25 cellular contexts compared by ENCODE assay signal in the genomic region with DNA sequence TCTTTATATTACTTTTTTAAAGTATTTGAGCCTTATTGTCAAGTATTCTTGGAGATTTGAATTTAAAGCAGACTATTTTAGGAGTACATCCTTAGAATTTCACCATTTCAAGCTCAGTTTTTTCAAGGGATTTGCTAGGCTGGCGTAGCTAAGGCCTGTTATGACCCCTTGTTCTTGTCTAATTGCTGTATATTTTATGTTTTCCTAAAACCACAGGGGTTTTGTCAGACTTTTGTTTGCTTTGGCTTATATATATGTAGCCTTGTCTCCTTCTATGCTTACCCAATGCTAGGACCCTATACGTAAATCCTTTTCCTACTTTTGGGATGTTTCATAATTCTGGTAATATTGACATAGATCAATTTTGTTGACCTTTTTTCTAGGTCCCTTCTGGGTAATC.
DNase-seq lines count a peak whose midpoint lies in the region; ATAC-seq, FAIRE-seq and TF ChIP-seq lines count a peak whose summit lies in the region.
"Had no signal": no experiment of that assay in that cellular context is flagged by ENCODE, and none has a peak within 500 bp of the region (broad histone marks: within the 10 kb centered on the region; RNA-seq: fewer than 3 reads in every experiment).

No MANE protein-coding gene starts in this region.

- no peaks in the 10 kb centered on the region for H3K36me3 Mint-ChIP-seq in activated CD8-positive, alpha-beta T cell treated with anti-CD3 and anti-CD28 coated beads for 36 hours (ENCODE audit: low read depth)
- H3K36me3 Mint-ChIP-seq: CD8-positive, alpha-beta T cell had no signal

- no peaks in the 10 kb centered on the region for H3K4me1 Mint-ChIP-seq in activated CD8-positive, alpha-beta T cell treated with anti-CD3 and anti-CD28 coated beads for 36 hours (ENCODE audit: low read depth)

- no peak for TF ChIP-seq CTCF in K562 (IDR thresholded peaks at IDR 0.05 in 2 of 3, conservative IDR thresholded peaks at IDR 0.05 in 1 of 3; ENCODE audit: insufficient read depth in 2 of 3, low read depth in 1 of 3, low read length in 3 of 3)
- no peak for TF ChIP-seq CTCF in osteoblast (IDR thresholded peaks at IDR 0.05; ENCODE audit: extremely low read depth, low read depth, low read length)
- no peak for TF ChIP-seq CTCF in activated CD8-positive, alpha-beta T cell treated with anti-CD3 and anti-CD28 coated beads for 36 hours (IDR thresholded peaks at IDR 0.05)

- peaks cover 8% of the 10 kb centered on the region for H3K9me3 ChIP-seq in K562 (replicated peaks; ENCODE audit: control insufficient read depth, insufficient read depth, low read depth, low read length)
- H3K9me3 ChIP-seq in osteoblast (ENCODE audit: low read depth, low read length): no peaks in the 10 kb centered on the region
- H3K9me3 ChIP-seq: HAP-1, Peyer's patch, SJCRH30 had no signal

- no peak for TF ChIP-seq RAD21 in K562 (CRISPR knock-in tag; conservative IDR thresholded peaks at IDR 0.05 in 1 of 2, IDR thresholded peaks at IDR 0.05 in 1 of 2)

- no peak overlapping the region for H3K4me3 Mint-ChIP-seq in activated CD8-positive, alpha-beta T cell treated with anti-CD3 and anti-CD28 coated beads for 36 hours
- H3K4me3 Mint-ChIP-seq: CD8-positive, alpha-beta T cell had no signal

- H3K36me3 ChIP-seq in K562 (ENCODE audit: control insufficient read depth, insufficient read depth, low read length) (peaks cover 3% of the 10 kb centered on the region; the same call in 1 of the 3 replicates), osteoblast (ENCODE audit: insufficient read depth, low read length) (no peaks in the 10 kb centered on the region)
- H3K36me3 ChIP-seq: HAP-1, Peyer's patch, SJCRH30 had no signal

- BruUV-seq in K562 (replicated peaks; lab: Mats Ljungman, UMichigan): no TSS peak

- H3K4me1 ChIP-seq in K562 (replicated peaks in 1 of 2; ENCODE audit: control insufficient read depth in 2 of 2, insufficient read depth in 2 of 2, low read length in 2 of 2) (peaks cover 7 to 38% of the 10 kb centered on the region in 2 experiments; a peak in 4 of 5 replicates), osteoblast (ENCODE audit: insufficient read depth, low read length) (no peaks in the 10 kb centered on the region)
- H3K4me1 ChIP-seq: Peyer's patch, SJCRH30 had no signal

- in situ Hi-C loops in K562 (cut with MboI): no loop called here

- intact Hi-C loops in K562 (cut with micrococcal nuclease): loop anchor here (5.0 kb wide), 1 partner anchor 144 kb away; no protein-coding TSS in a partner anchor
- intact Hi-C loops in activated CD8-positive, alpha-beta T cell treated with anti-CD3 and anti-CD28 coated beads for 36 hours (cut with micrococcal nuclease): no loop called here

- no peaks in the 10 kb centered on the region for H3K9me1 ChIP-seq in K562 (ENCODE audit: control insufficient read depth, insufficient read depth, low read length)

- DNase-seq in NCI-H748 (lab: John Stamatoyannopoulos, UW; ENCODE audit: unreplicated experiment): peak; percentile 10
- no peak for DNase-seq in NCI-H748 treated with DMSO at 0.1 percent for 48 hours (lab: John Stamatoyannopoulos, UW)
- no peak for DNase-seq in K562 (ENCODE audit: extremely low read depth in 1 of 4, low spot score in 3 of 4)
- no peak for DNase-seq in osteoblast (ENCODE audit: insufficient read length, low spot score, missing footprints)
- DNase-seq in activated CD4-positive, alpha-beta T cell treated with anti-CD3 and anti-CD28 coated beads for 1 hour: no peak
- no peak for DNase-seq in activated CD4-positive, alpha-beta T cell treated with anti-CD3 and anti-CD28 coated beads for 4 hours
- DNase-seq in activated CD8-positive, alpha-beta T cell treated with anti-CD3 and anti-CD28 coated beads for 36 hours: no peak
- DNase-seq: AML-193; C1 segment of cervical spinal cord; CD8-positive, alpha-beta T cell; IMR-90; Karpas-422; NCI-H1436; NCI-H187 treated with DMSO at 0.1 percent for 48 hours; NCI-H2107; NCI-H69; NK-92 treated with Interleukin-12 subunit alpha and Interleukin-12 subunit beta, amount 100 ng/mL, for 24 hours; Peyer's patch; SJCRH30 had no signal

- H3K27me3 ChIP-seq in K562 (ENCODE audit: control insufficient read depth in 2 of 2, insufficient read depth in 2 of 2, low read length in 2 of 2) (no peaks in the 10 kb centered on the region), osteoblast (ENCODE audit: insufficient read depth, low read length) (no peaks in the 10 kb centered on the region)
- H3K27me3 ChIP-seq: Peyer's patch, SJCRH30 had no signal

- WGBS in K562 (ENCODE audit: insufficient coverage, low coverage, missing lambda C conversion rate): 90% methylated on average over 2 of the region's 2 CpGs

- H4K20me1 ChIP-seq in K562 (replicated peaks; ENCODE audit: control insufficient read depth, insufficient read depth, low read length) (no peaks in the 10 kb centered on the region), osteoblast (ENCODE audit: insufficient read depth, low read length) (no peaks in the 10 kb centered on the region)

- H3K27me3 Mint-ChIP-seq in activated CD8-positive, alpha-beta T cell treated with anti-CD3 and anti-CD28 coated beads for 36 hours: no peaks in the 10 kb centered on the region

- ATAC-seq in K562 (no peak), SK-N-SH treated with all-trans-retinoic acid at 6 μM for 48 hours (no peak)
- no peak for ATAC-seq in activated CD8-positive, alpha-beta T cell treated with anti-CD3 and anti-CD28 coated beads for 36 hours
- ATAC-seq: CD8-positive, alpha-beta T cell had no signal

- H3K27ac Mint-ChIP-seq in activated CD8-positive, alpha-beta T cell treated with anti-CD3 and anti-CD28 coated beads for 36 hours: no peak overlapping the region
- H3K27ac Mint-ChIP-seq: CD8-positive, alpha-beta T cell had no signal

- H3K9me3 Mint-ChIP-seq in activated CD8-positive, alpha-beta T cell treated with anti-CD3 and anti-CD28 coated beads for 36 hours: no peaks in the 10 kb centered on the region

- H3K79me2 ChIP-seq in K562 (ENCODE audit: control insufficient read depth, insufficient read depth, low read length) (no peaks in the 10 kb centered on the region), osteoblast (ENCODE audit: insufficient read depth, low read length) (no peaks in the 10 kb centered on the region)

- H3K4me2 ChIP-seq in K562 (ENCODE audit: insufficient read depth, low read length): no peak overlapping the region
- H3K4me2 ChIP-seq in osteoblast (ENCODE audit: insufficient read depth, low read length): no peak overlapping the region

- peak overlapping the region; percentile 54 for H2AFZ ChIP-seq in K562 (ENCODE audit: low read depth, low read length)
- no peak overlapping the region for H2AFZ ChIP-seq in osteoblast (ENCODE audit: low read length)

- TF ChIP-seq POLR2A in K562 (conservative IDR thresholded peaks at IDR 0.05): no peak

- no peak for FAIRE-seq in K562 (lab: Jason Lieb, UNC)
- FAIRE-seq: G401.6, GM12892 had no signal

- no peak overlapping the region for H3K9ac ChIP-seq in K562 (ENCODE audit: insufficient read depth in 1 of 2, low read depth in 2 of 2, low read length in 2 of 2)

- H3K27ac ChIP-seq in K562 (ENCODE audit: extremely low read depth, low read depth, low read length) (peak overlapping the region; percentile 91; the same call in 2 of the 3 replicates), osteoblast (ENCODE audit: low read depth, low read length) (peak overlapping the region; percentile 11)
- H3K27ac ChIP-seq: 22Rv1, HL-60, Peyer's patch, SJCRH30 had no signal

- TF ChIP-seq EP300 in K562 (IDR thresholded peaks at IDR 0.05; ENCODE audit: low read length): no peak

- CTCF ChIA-PET in K562 (lab: Yijun Ruan, JAX; ENCODE audit: low intra/inter-chr PET ratio): no interaction called here
- CTCF ChIA-PET in activated CD8-positive, alpha-beta T cell treated with anti-CD3 and anti-CD28 coated beads for 36 hours (lab: Charles Lee): no interaction called here

- POLR2A ChIA-PET in K562 (lab: Yijun Ruan, JAX): no interaction called here
- POLR2A ChIA-PET in activated CD8-positive, alpha-beta T cell treated with anti-CD3 and anti-CD28 coated beads for 36 hours (lab: Charles Lee): no interaction called here

- H3K4me3 ChIP-seq in K562 (no peak overlapping the region), osteoblast (ENCODE audit: insufficient read depth, low read length) (no peak overlapping the region)
- H3K4me3 ChIP-seq: HAP-1, Peyer's patch, SJCRH30 had no signal

TF ChIP-seq in SK-N-SH treated with all-trans-retinoic acid at 6 μM for 48 hours, 23 proteins besides CTCF, POLR2A, EP300 and RAD21:
- TF ChIP-seq TCF4 (CRISPR knock-in tag; IDR thresholded peaks at IDR 0.05; ENCODE audit: borderline replicate concordance) (no peak), GLIS3 (CRISPR knock-in tag; IDR thresholded peaks at IDR 0.05) (no peak), PPARA (CRISPR knock-in tag; IDR thresholded peaks at IDR 0.05; ENCODE audit: borderline replicate concordance) (no peak), ARNTL (CRISPR knock-in tag; IDR thresholded peaks at IDR 0.05; ENCODE audit: borderline replicate concordance, low read depth) (no peak)
